ENCODE assay signal across 8 cellular contexts in the genomic region with DNA sequence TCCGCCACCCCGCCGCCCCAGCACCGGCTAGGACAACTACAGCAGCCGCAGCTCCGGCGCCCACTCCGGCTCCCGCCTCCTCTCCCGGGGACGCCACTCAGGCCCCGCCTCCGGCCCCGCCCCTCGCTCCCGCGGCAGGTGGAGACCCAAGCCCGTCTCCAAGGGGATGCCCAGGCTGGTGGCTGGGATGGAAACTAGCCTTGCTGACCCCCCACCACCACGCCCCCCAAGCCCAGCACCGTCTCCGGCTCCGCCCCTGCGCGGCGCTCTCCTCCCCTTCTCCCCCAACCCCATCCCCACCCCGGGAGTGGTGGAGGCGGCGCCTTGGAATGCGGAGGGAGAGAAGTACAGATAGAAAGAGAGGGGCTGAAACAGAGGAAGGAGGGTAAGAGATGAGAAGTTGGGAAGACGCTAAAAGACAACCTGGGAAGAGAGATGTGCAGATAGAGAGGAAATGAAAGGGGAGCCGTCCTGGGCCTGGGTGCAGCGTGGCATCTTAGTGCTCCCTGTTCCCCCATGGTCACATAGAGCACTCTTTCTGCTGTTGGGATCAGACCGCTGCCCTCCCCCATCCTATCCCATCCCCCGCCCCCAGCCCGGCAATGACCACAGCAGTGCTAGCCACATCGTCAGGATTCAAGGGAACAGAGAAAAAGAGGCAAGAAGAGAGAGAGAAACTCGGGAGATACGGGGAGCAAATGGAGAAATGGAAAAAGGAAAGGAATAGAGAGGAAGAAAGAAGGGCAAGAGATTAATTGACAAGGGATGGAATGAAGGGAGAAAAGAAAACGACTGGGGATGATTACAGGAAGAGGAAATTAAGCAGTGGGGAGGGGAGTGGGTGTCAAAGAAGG. TPM values are rescaled to one million over a fixed set of nuclear protein-coding genes. Genes with fewer than 3 reads are reported as not detected.
DNase-seq lines count a peak whose midpoint lies in the region; ATAC-seq lines count a peak whose summit lies in the region.

A gene with protein sequence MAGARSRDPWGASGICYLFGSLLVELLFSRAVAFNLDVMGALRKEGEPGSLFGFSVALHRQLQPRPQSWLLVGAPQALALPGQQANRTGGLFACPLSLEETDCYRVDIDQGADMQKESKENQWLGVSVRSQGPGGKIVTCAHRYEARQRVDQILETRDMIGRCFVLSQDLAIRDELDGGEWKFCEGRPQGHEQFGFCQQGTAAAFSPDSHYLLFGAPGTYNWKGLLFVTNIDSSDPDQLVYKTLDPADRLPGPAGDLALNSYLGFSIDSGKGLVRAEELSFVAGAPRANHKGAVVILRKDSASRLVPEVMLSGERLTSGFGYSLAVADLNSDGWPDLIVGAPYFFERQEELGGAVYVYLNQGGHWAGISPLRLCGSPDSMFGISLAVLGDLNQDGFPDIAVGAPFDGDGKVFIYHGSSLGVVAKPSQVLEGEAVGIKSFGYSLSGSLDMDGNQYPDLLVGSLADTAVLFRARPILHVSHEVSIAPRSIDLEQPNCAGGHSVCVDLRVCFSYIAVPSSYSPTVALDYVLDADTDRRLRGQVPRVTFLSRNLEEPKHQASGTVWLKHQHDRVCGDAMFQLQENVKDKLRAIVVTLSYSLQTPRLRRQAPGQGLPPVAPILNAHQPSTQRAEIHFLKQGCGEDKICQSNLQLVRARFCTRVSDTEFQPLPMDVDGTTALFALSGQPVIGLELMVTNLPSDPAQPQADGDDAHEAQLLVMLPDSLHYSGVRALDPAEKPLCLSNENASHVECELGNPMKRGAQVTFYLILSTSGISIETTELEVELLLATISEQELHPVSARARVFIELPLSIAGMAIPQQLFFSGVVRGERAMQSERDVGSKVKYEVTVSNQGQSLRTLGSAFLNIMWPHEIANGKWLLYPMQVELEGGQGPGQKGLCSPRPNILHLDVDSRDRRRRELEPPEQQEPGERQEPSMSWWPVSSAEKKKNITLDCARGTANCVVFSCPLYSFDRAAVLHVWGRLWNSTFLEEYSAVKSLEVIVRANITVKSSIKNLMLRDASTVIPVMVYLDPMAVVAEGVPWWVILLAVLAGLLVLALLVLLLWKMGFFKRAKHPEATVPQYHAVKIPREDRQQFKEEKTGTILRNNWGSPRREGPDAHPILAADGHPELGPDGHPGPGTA (minus strand): TSS at position 64 of the 854 bp plus-strand sequence. CDS start 222 bp downstream, outside the sequence.

- H3K18ac ChIP-seq in mesendoderm (ENCODE audit: low read length): peak within 1 kb of the TSS; percentile 45

- no peaks in the 10 kb centered on the region for H3K27me3 ChIP-seq in mesendoderm (ENCODE audit: insufficient read depth, low read length, poor library complexity)

- no peak within 1 kb of the TSS for H2BK120ac ChIP-seq in mesendoderm (ENCODE audit: low read depth, low read length)

- H3K23ac ChIP-seq in mesendoderm (ENCODE audit: low read length): no peak within 1 kb of the TSS

- CTCF ChIA-PET in activated CD8-positive, alpha-beta T cell treated with anti-CD3 and anti-CD28 coated beads, Interleukin-2, amount 10 ng/mL, durations not matched to agents 7 days and 5 days (lab: Charles Lee): no interaction called here

- no peaks in the 10 kb centered on the region for H3K36me3 Mint-ChIP-seq in activated CD8-positive, alpha-beta T cell treated with anti-CD3 and anti-CD28 coated beads, Interleukin-2, amount 10 ng/mL, durations not matched to agents 7 days and 5 days (ENCODE audit: low read depth)

- no peak within 1 kb of the TSS for H2AK5ac ChIP-seq in mesendoderm (ENCODE audit: low read length)

- H3K36me3 ChIP-seq in mesendoderm (ENCODE audit: control insufficient read depth, insufficient read depth, low read length): no peaks in the 10 kb centered on the region

- peak within 1 kb of the TSS; percentile 89 for H3K4me2 ChIP-seq in mesendoderm (ENCODE audit: low read length)

- H3K4me3 Mint-ChIP-seq in activated CD8-positive, alpha-beta T cell treated with anti-CD3 and anti-CD28 coated beads, Interleukin-2, amount 10 ng/mL, durations not matched to agents 7 days and 5 days: peak within 1 kb of the TSS; percentile 76

- ATAC-seq in GM21423 (IDR thresholded peaks at IDR 0.05; ENCODE audit: unreplicated experiment): peak; percentile 68
- peak; percentile 91 for ATAC-seq in activated CD8-positive, alpha-beta T cell treated with anti-CD3 and anti-CD28 coated beads, Interleukin-2, amount 10 ng/mL, durations not matched to agents 7 days and 5 days

- peaks cover 51% of the 10 kb centered on the region for H3K27me3 Mint-ChIP-seq in activated CD8-positive, alpha-beta T cell treated with anti-CD3 and anti-CD28 coated beads, Interleukin-2, amount 10 ng/mL, durations not matched to agents 7 days and 5 days (ENCODE audit: low read depth)

- H2BK5ac ChIP-seq in mesendoderm (ENCODE audit: low read length): no peak within 1 kb of the TSS

- WGBS in mesendoderm (ENCODE audit: extremely low coverage, insufficient coverage, low lambda C conversion rate): no CpG with 5 or more reads among the region's 39 CpGs

- no peaks in the 10 kb centered on the region for H3K79me1 ChIP-seq in mesendoderm (ENCODE audit: low read length)

- H3K4me1 ChIP-seq in mesendoderm (ENCODE audit: control insufficient read depth, low read depth, low read length): peaks cover 4% of the 10 kb centered on the region

- no peak within 1 kb of the TSS for H3K4ac ChIP-seq in mesendoderm (ENCODE audit: low read depth, low read length)

- H4K8ac ChIP-seq in mesendoderm (ENCODE audit: low read depth, low read length): no peak within 1 kb of the TSS

- H2BK15ac ChIP-seq in mesendoderm (replicated peaks; ENCODE audit: low read depth): no peak within 1 kb of the TSS

- H3K9me3 Mint-ChIP-seq in activated CD8-positive, alpha-beta T cell treated with anti-CD3 and anti-CD28 coated beads, Interleukin-2, amount 10 ng/mL, durations not matched to agents 7 days and 5 days (ENCODE audit: insufficient read depth): no peaks in the 10 kb centered on the region

- H4K5ac ChIP-seq in mesendoderm (ENCODE audit: low read length): no peak within 1 kb of the TSS

- peak within 1 kb of the TSS; percentile 52 for H3K4me3 ChIP-seq in mesendoderm (ENCODE audit: low read length)

- H3K56ac ChIP-seq in mesendoderm (ENCODE audit: low read length): peak within 1 kb of the TSS; percentile 82

- H3K27ac ChIP-seq in mesendoderm (ENCODE audit: low read depth, low read length): no peak within 1 kb of the TSS

- POLR2A ChIA-PET in activated CD8-positive, alpha-beta T cell treated with anti-CD3 and anti-CD28 coated beads, Interleukin-2, amount 10 ng/mL, durations not matched to agents 7 days and 5 days (lab: Charles Lee): no interaction called here

- H3K27ac Mint-ChIP-seq in activated CD8-positive, alpha-beta T cell treated with anti-CD3 and anti-CD28 coated beads, Interleukin-2, amount 10 ng/mL, durations not matched to agents 7 days and 5 days: no peak within 1 kb of the TSS

- peak within 1 kb of the TSS; percentile 64 for H3K9ac ChIP-seq in mesendoderm (ENCODE audit: low read length)

- no peaks in the 10 kb centered on the region for H3K79me2 ChIP-seq in mesendoderm (ENCODE audit: control insufficient read depth, insufficient read depth, low read length)

- peak; percentile 66 for DNase-seq in AG08395 (ENCODE audit: low spot score)
- peak; percentile 61 for DNase-seq in NCI-H2171 (lab: John Stamatoyannopoulos, UW)
- peak; percentile 65 for DNase-seq in activated CD8-positive, alpha-beta T cell treated with anti-CD3 and anti-CD28 coated beads, Interleukin-2, amount 10 ng/mL, durations not matched to agents 7 days and 5 days
- peak; percentile 59 for DNase-seq in effector CD8-positive, alpha-beta T cell (lab: John Stamatoyannopoulos, UW)
- peak; percentile 91 for DNase-seq in mesendoderm
- DNase-seq in stimulated activated CD8-positive, alpha-beta memory T cell treated with anti-CD3 and anti-CD28 coated beads, Interleukin-2, amount 100 ng/mL, for 48 hours (ENCODE audit: low read depth in 2 of 2): peak; percentile 44 to 55
- no peak for DNase-seq in GDM1 (lab: John Stamatoyannopoulos, UW)

- H3K4me1 Mint-ChIP-seq in activated CD8-positive, alpha-beta T cell treated with anti-CD3 and anti-CD28 coated beads, Interleukin-2, amount 10 ng/mL, durations not matched to agents 7 days and 5 days (ENCODE audit: low read depth): peaks cover 20% of the 10 kb centered on the region

RNA-seq across cellular contexts. Expression of the gene that starts here (rescaled TPM):
- total RNA-seq in activated CD8-positive, alpha-beta T cell treated with anti-CD3 and anti-CD28 coated beads, Interleukin-2, amount 10 ng/mL, durations not matched to agents 7 days and 5 days: 1 to 10 TPM; 2.0 to 4.2 TPM
- polyA plus RNA-seq in mesendoderm (2013, experiment 1 of 2): 20.8 TPM
- 20.1 TPM for polyA plus RNA-seq in mesendoderm (2013, experiment 2 of 2)
